ENCODE assay signal across 8 cellular contexts in genomic region chr6:30212865-30213653, GRCh38. TPM values are rescaled to one million over a fixed set of nuclear protein-coding genes. Genes with fewer than 3 reads are reported as not detected.
DNase-seq lines count a peak whose midpoint lies in the region; FAIRE-seq and TF ChIP-seq lines count a peak whose summit lies in the region.

Gene TRIM26, minus strand, starts transcription at chr6:30213406. Its CDS starts 14,303 bp downstream, at chr6:30199103.

- peak within 1 kb of the TSS; percentile 95 for H2AFZ ChIP-seq in neuronal stem cell (ENCODE audit: low read length)

- peak within 1 kb of the TSS; percentile 77 for H3K4me2 ChIP-seq in neuronal stem cell (ENCODE audit: insufficient read depth, low read length, poor library complexity, severe bottlenecking)

- no peaks in the 10 kb centered on the region for H3K27me3 ChIP-seq in neuronal stem cell (ENCODE audit: control insufficient read depth in 3 of 3, insufficient read depth in 3 of 3, low read depth in 1 of 3, low read length in 3 of 3)

- H3K36me3 Mint-ChIP-seq in activated naive CD4-positive, alpha-beta T cell treated with anti-CD3 and anti-CD28 coated beads for 36 hours (ENCODE audit: low read depth): peaks cover 10% of the 10 kb centered on the region

- H3K18ac ChIP-seq in neuronal stem cell (ENCODE audit: low read length): peak within 1 kb of the TSS; percentile 92

- H2BK120ac ChIP-seq in neuronal stem cell (ENCODE audit: low read depth, low read length): no peak within 1 kb of the TSS

- H3K27me3 Mint-ChIP-seq in activated naive CD4-positive, alpha-beta T cell treated with anti-CD3 and anti-CD28 coated beads for 36 hours (ENCODE audit: low read depth): no peaks in the 10 kb centered on the region

- CTCF ChIA-PET in activated naive CD4-positive, alpha-beta T cell treated with anti-CD3 and anti-CD28 coated beads for 36 hours (lab: Charles Lee): interaction anchor here (0.8 to 1.2 kb wide), 3 partner anchors 9 to 19 kb away, joined by 3 to 5 read pairs (median 4); no protein-coding TSS in a partner anchor

- H4K8ac ChIP-seq in neuronal stem cell (ENCODE audit: low read depth, low read length): peak within 1 kb of the TSS; percentile 53

- no peak within 1 kb of the TSS for H2AK5ac ChIP-seq in neuronal stem cell (ENCODE audit: low read depth, low read length)

- no peak within 1 kb of the TSS for H4K91ac ChIP-seq in neuronal stem cell (ENCODE audit: low read depth, low read length, poor library complexity)

- peak within 1 kb of the TSS; percentile 90 for H3K9ac ChIP-seq in neuronal stem cell (ENCODE audit: low read depth, low read length, poor library complexity)

- H3K23ac ChIP-seq in neuronal stem cell (ENCODE audit: low read depth, low read length, poor library complexity): peak within 1 kb of the TSS; percentile 83

- no peaks in the 10 kb centered on the region for H3K9me3 Mint-ChIP-seq in activated naive CD4-positive, alpha-beta T cell treated with anti-CD3 and anti-CD28 coated beads for 36 hours

- H2BK12ac ChIP-seq in neuronal stem cell (ENCODE audit: low read length): no peak within 1 kb of the TSS

- no peaks in the 10 kb centered on the region for H3K9me3 ChIP-seq in neuronal stem cell (replicated peaks in 1 of 2; ENCODE audit: control insufficient read depth in 2 of 2, insufficient read depth in 1 of 2, low read depth in 1 of 2, low read length in 2 of 2)

- no peak for TF ChIP-seq CTCF in HFF-Myc (IDR thresholded peaks at IDR 0.05; ENCODE audit: low read depth, low read length, missing control alignments)
- no peak for TF ChIP-seq CTCF in subcutaneous adipose tissue (IDR thresholded peaks at IDR 0.05; ENCODE audit: low read depth)

- H2BK15ac ChIP-seq in neuronal stem cell (ENCODE audit: low read length): peak within 1 kb of the TSS; percentile 35

- H3K4me3 Mint-ChIP-seq in activated naive CD4-positive, alpha-beta T cell treated with anti-CD3 and anti-CD28 coated beads for 36 hours: peak within 1 kb of the TSS; percentile 94

- intact Hi-C loops in activated naive CD4-positive, alpha-beta T cell treated with anti-CD3 and anti-CD28 coated beads for 36 hours (cut with micrococcal nuclease): loop anchor here (1.0 to 5.0 kb wide), 9 partner anchors 46 to 509 kb away; partner anchors contain the start of genes HLA-A, MRPS18B, PPP1R10 and PPP1R11

- H3K27ac ChIP-seq in neuronal stem cell (replicated peaks; ENCODE audit: low read length): peak within 1 kb of the TSS; percentile 58

- peak within 1 kb of the TSS; percentile 99 for H3K27ac Mint-ChIP-seq in activated naive CD4-positive, alpha-beta T cell treated with anti-CD3 and anti-CD28 coated beads for 36 hours

- peaks cover 0 to 22% of the 10 kb centered on the region in 2 donors for H3K36me3 ChIP-seq in neuronal stem cell (replicated peaks in 1 of 2; ENCODE audit: control insufficient read depth in 2 of 2, insufficient read depth in 2 of 2, low read length in 2 of 2)

- H2BK5ac ChIP-seq in neuronal stem cell (ENCODE audit: low read length): no peak within 1 kb of the TSS

- H3K4me3 ChIP-seq in HFF-Myc (replicated peaks; ENCODE audit: low read depth, low read length) (peak within 1 kb of the TSS; percentile 93), neuronal stem cell (ENCODE audit: low read length in 2 of 2) (peak within 1 kb of the TSS; percentile 89 to 94)

- H3K14ac ChIP-seq in neuronal stem cell (ENCODE audit: low read length): no peak within 1 kb of the TSS

- DNase-seq in GM03348 (ENCODE audit: low spot score) (peak; percentile 99), HFF-Myc (ENCODE audit: extremely low read depth, low read depth) (peak; percentile 90), NAMALWA (ENCODE audit: low spot score) (peak; percentile 99), SK-N-DZ (ENCODE audit: low spot score) (peak; percentile 96), frontal cortex (ENCODE audit: low spot score in 2 of 2) (peak; percentile 95 to 97), neuronal stem cell (ENCODE audit: low spot score) (peak; percentile 93)
- DNase-seq in activated naive CD4-positive, alpha-beta T cell treated with anti-CD3 and anti-CD28 coated beads for 36 hours: peak; percentile 99

- WGBS in neuronal stem cell (ENCODE audit: extremely low coverage in 2 of 2, insufficient read length in 2 of 2, insufficient replicate concordance in 1 of 2), 2 donors: no CpG with 5 or more reads among the region's 59 CpGs

- no peak within 1 kb of the TSS for H3K4ac ChIP-seq in neuronal stem cell (ENCODE audit: low read length)

- H3K4me1 Mint-ChIP-seq in activated naive CD4-positive, alpha-beta T cell treated with anti-CD3 and anti-CD28 coated beads for 36 hours (ENCODE audit: low read depth): peaks cover 41% of the 10 kb centered on the region

- no peaks in the 10 kb centered on the region for H3K79me1 ChIP-seq in neuronal stem cell (ENCODE audit: low read depth, low read length)

- H3K4me1 ChIP-seq in neuronal stem cell (ENCODE audit: control insufficient read depth in 2 of 2, insufficient read depth in 1 of 2, low read depth in 1 of 2, low read length in 2 of 2): peaks cover 5 to 23% of the 10 kb centered on the region in 2 donors

- peak; percentile 88 for FAIRE-seq in frontal cortex (lab: Jason Lieb, UNC)

RNA-seq across cellular contexts. Expression of gene TRIM26, which starts in this region (rescaled TPM):
- 12.7 and 13.6 TPM in 2 replicates for polyA plus RNA-seq in SK-N-DZ (2014; cell fraction: cytosol; rRNA removed)
- 11.2 and 14.3 TPM in 2 replicates for polyA plus RNA-seq in SK-N-DZ (2014; cell fraction: nucleus; rRNA removed)
- 10 to 100 TPM; 36.8 to 38.7 TPM for total RNA-seq in activated naive CD4-positive, alpha-beta T cell treated with anti-CD3 and anti-CD28 coated beads for 36 hours
- total RNA-seq in frontal cortex (14.3 TPM), subcutaneous adipose tissue (10 to 100 TPM; 24.3 to 32.6 (median 28.5) TPM)
- polyA plus RNA-seq in neuronal stem cell (2013, experiment 1 of 2): 8.7 TPM
- polyA plus RNA-seq in neuronal stem cell (2013, experiment 2 of 2): 8.4 TPM

Comparison
In these comparisons a context has a peak if more than half of its experiments do, and no peak if none do; other contexts are left out.
1. Peak in every context shown above with its lines: DNase-seq, H3K4me3 ChIP-seq and H3K27ac ChIP-seq.